In the genomic region with DNA sequence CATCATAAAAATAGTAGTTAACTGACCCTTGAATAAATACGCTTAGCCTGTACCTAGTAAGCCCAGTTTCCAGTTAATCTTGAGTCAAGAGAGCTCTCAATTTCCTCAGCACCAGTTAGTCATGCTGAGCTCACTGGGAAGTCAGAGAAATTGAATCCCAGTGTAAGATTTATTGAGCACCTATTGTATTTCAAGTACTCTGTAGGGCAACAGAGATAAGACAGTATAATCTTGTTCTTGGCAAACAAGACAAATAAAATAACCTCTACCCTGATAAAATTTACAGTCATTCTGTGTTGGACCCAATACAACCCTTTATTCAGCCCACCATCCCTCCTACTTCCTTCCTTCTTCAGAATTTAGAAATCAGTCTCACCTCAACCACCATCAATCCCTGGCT, we compare ENCODE assay signal across 24 cellular contexts.
DNase-seq lines count a peak whose midpoint lies in the region; ATAC-seq, FAIRE-seq and TF ChIP-seq lines count a peak whose summit lies in the region.
"Had no signal": no experiment of that assay in that cellular context is flagged by ENCODE, and none has a peak within 500 bp of the region (broad histone marks: within the 10 kb centered on the region; RNA-seq: fewer than 3 reads in every experiment).

No MANE protein-coding gene starts in this region.

- no peak overlapping the region for H2AFZ ChIP-seq in SK-N-SH (ENCODE audit: low read depth)

- no peaks in the 10 kb centered on the region for H3K27me3 ChIP-seq in SK-N-SH (ENCODE audit: insufficient read depth)
- H3K27me3 ChIP-seq in bronchial epithelial cell (ENCODE audit: control insufficient read depth, insufficient read depth, low read length): peaks cover 4% of the 10 kb centered on the region
- H3K27me3 ChIP-seq: upper lobe of right lung had no signal

- WGBS in SK-N-SH (ENCODE audit: low lambda C conversion rate): 78% methylated on average over 1 of the region's 1 CpG

- H4K20me1 ChIP-seq in SK-N-SH (ENCODE audit: insufficient read depth): no peaks in the 10 kb centered on the region

- H3K79me2 ChIP-seq in SK-N-SH (ENCODE audit: insufficient read depth): no peaks in the 10 kb centered on the region

- no peak overlapping the region for H3K4me3 Mint-ChIP-seq in nephron progenitor cell
- H3K4me3 Mint-ChIP-seq: central memory CD8-positive, alpha-beta T cell; dendritic cell treated with granulocyte-macrophage colony-stimulating factor and Interleukin-4, amounts not matched to agents 40 ng/mL and 50 ng/mL, for 4 days; H9; immature natural killer cell had no signal

- DNase-seq in SK-N-SH (no peak), LHCN-M2 (ENCODE audit: low read depth) (peak; percentile 77), bronchial epithelial cell (ENCODE audit: low read depth) (peak; percentile 68), nephron progenitor cell (no peak), NCI-H69 (lab: John Stamatoyannopoulos, UW) (no peak), GM03348 (ENCODE audit: low spot score) (no peak)
- DNase-seq in stimulated activated CD8-positive, alpha-beta memory T cell treated with anti-CD3 and anti-CD28 coated beads, Interleukin-4, amount 100 ng/mL, for 48 hours: no peak
- DNase-seq: activated CD4-positive, alpha-beta T cell treated with anti-CD3 and anti-CD28 coated beads for 4 hours; activated CD8-positive, alpha-beta memory T cell treated with anti-CD3 and anti-CD28 coated beads for 24 hours; activated gamma-delta T cell treated with Interleukin-2 at 50 U/mL for 16 hours; GDM1; H9; immature natural killer cell; left colon; NCI-H1092; NCI-H2029; NCI-H2227 treated with DMSO at 0.1 percent for 48 hours; Right ventricle myocardium superior; stimulated activated naive CD4-positive, alpha-beta T cell; upper lobe of right lung had no signal

- CTCF ChIA-PET in SK-N-SH (lab: Yijun Ruan, JAX): interaction anchor here (0.7 to 1.4 kb wide), 3 partner anchors 16 to 201 kb away, joined by 3 read pairs; no protein-coding TSS in a partner anchor

- no peak overlapping the region for H3K27ac ChIP-seq in SK-N-SH (ENCODE audit: low read depth in 2 of 2, low read length in 1 of 2)
- H3K27ac ChIP-seq: C4-2B, upper lobe of right lung had no signal

- no peak for FAIRE-seq in bronchial epithelial cell (lab: Jason Lieb, UNC)

- H3K4me1 ChIP-seq in SK-N-SH (ENCODE audit: control insufficient read depth in 1 of 2, insufficient read depth in 2 of 2, low read depth in 1 of 2, low read length in 1 of 2): peaks cover 0 to 16% of the 10 kb centered on the region in 2 experiments; a peak in 2 of 4 replicates
- H3K4me1 ChIP-seq: upper lobe of right lung had no signal

- peaks cover 12% of the 10 kb centered on the region for H3K9me3 Mint-ChIP-seq in nephron progenitor cell
- H3K9me3 Mint-ChIP-seq: central memory CD8-positive, alpha-beta T cell had no signal

- H3K9me2 ChIP-seq in SK-N-SH: no peaks in the 10 kb centered on the region

- peak overlapping the region; percentile 40 for H3K27ac Mint-ChIP-seq in nephron progenitor cell
- H3K27ac Mint-ChIP-seq: dendritic cell treated with granulocyte-macrophage colony-stimulating factor and Interleukin-4, amounts not matched to agents 40 ng/mL and 50 ng/mL, for 4 days; H9; immature natural killer cell had no signal

- H3K4me3 ChIP-seq in SK-N-SH (ENCODE audit: low read depth in 2 of 2, low read length in 1 of 2): no peak overlapping the region
- H3K4me3 ChIP-seq in bronchial epithelial cell (ENCODE audit: low read depth, low read length): no peak overlapping the region
- H3K4me3 ChIP-seq: upper lobe of right lung had no signal

- no peak for TF ChIP-seq RAD21 in SK-N-SH (IDR thresholded peaks at IDR 0.05; ENCODE audit: low read length)

- H3F3A ChIP-seq in SK-N-SH (replicated peaks; ENCODE audit: insufficient read depth): no peaks in the 10 kb centered on the region

- no peaks in the 10 kb centered on the region for H3K9me3 ChIP-seq in SK-N-SH
- H3K9me3 ChIP-seq: upper lobe of right lung had no signal

- no peak overlapping the region for H3K4me2 ChIP-seq in SK-N-SH

- TF ChIP-seq CTCF in SK-N-SH (IDR thresholded peaks at IDR 0.05) (no peak), bronchial epithelial cell (IDR thresholded peaks at IDR 0.05; ENCODE audit: insufficient read depth, low read length, severe bottlenecking) (no peak), nephron progenitor cell (IDR thresholded peaks at IDR 0.05) (no peak)

- ATAC-seq in SK-N-SH treated with all-trans-retinoic acid at 6 μM for 48 hours: no peak
- ATAC-seq: left colon, upper lobe of right lung had no signal

- no peak overlapping the region for H3K9ac ChIP-seq in SK-N-SH

- POLR2A ChIA-PET in SK-N-SH (lab: Yijun Ruan, JAX): no interaction called here

- H3K36me3 Mint-ChIP-seq in nephron progenitor cell (ENCODE audit: low read depth): peaks cover 5% of the 10 kb centered on the region
- H3K36me3 Mint-ChIP-seq: immature natural killer cell had no signal

- no peak for TF ChIP-seq EP300 in SK-N-SH (IDR thresholded peaks at IDR 0.05; ENCODE audit: borderline replicate concordance in 1 of 2, low read depth in 1 of 2, low read length in 1 of 2)

- no peaks in the 10 kb centered on the region for H3K27me3 Mint-ChIP-seq in nephron progenitor cell (ENCODE audit: low read depth, poor library complexity)

- H3K36me3 ChIP-seq in SK-N-SH (replicated peaks in 1 of 2; ENCODE audit: control insufficient read depth in 1 of 2, insufficient read depth in 2 of 2, low read length in 1 of 2) (no peaks in the 10 kb centered on the region), bronchial epithelial cell (ENCODE audit: control insufficient read depth, insufficient read depth, low read length) (no peaks in the 10 kb centered on the region)
- H3K36me3 ChIP-seq: upper lobe of right lung had no signal

- peaks cover 63% of the 10 kb centered on the region for H3K4me1 Mint-ChIP-seq in nephron progenitor cell
- H3K4me1 Mint-ChIP-seq: central memory CD8-positive, alpha-beta T cell; immature natural killer cell had no signal

TF ChIP-seq in SK-N-SH, 30 proteins besides CTCF, POLR2A, EP300 and RAD21:
- TF ChIP-seq, protein P1, sequence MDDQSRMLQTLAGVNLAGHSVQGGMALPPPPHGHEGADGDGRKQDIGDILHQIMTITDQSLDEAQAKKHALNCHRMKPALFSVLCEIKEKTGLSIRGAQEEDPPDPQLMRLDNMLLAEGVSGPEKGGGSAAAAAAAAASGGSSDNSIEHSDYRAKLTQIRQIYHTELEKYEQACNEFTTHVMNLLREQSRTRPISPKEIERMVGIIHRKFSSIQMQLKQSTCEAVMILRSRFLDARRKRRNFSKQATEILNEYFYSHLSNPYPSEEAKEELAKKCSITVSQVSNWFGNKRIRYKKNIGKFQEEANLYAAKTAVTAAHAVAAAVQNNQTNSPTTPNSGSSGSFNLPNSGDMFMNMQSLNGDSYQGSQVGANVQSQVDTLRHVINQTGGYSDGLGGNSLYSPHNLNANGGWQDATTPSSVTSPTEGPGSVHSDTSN (IDR thresholded peaks at IDR 0.05): peak; percentile 23; the same call in 1 of the 2 replicates
- no peak for TF ChIP-seq CHD2 (IDR thresholded peaks at IDR 0.05; ENCODE audit: low read length, partially characterized antibody)

TF ChIP-seq in SK-N-SH treated with all-trans-retinoic acid at 6 μM for 48 hours, 23 proteins besides CTCF, POLR2A, EP300 and RAD21 (continues in another document):
- no peak for TF ChIP-seq ZFP30 (CRISPR knock-in tag; IDR thresholded peaks at IDR 0.05)
- TF ChIP-seq, protein P2, sequence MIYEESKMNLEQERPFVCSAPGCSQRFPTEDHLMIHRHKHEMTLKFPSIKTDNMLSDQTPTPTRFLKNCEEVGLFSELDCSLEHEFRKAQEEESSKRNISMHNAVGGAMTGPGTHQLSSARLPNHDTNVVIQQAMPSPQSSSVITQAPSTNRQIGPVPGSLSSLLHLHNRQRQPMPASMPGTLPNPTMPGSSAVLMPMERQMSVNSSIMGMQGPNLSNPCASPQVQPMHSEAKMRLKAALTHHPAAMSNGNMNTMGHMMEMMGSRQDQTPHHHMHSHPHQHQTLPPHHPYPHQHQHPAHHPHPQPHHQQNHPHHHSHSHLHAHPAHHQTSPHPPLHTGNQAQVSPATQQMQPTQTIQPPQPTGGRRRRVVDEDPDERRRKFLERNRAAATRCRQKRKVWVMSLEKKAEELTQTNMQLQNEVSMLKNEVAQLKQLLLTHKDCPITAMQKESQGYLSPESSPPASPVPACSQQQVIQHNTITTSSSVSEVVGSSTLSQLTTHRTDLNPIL (CRISPR knock-in tag; IDR thresholded peaks at IDR 0.05; ENCODE audit: low read depth): no peak
- TF ChIP-seq RARB (CRISPR knock-in tag; IDR thresholded peaks at IDR 0.05): no peak
- no peak for TF ChIP-seq BACH2 (CRISPR knock-in tag; IDR thresholded peaks at IDR 0.05; ENCODE audit: borderline replicate concordance)
- TF ChIP-seq OSR1 (CRISPR knock-in tag; IDR thresholded peaks at IDR 0.05): no peak
- TF ChIP-seq SNAI2 (CRISPR knock-in tag; IDR thresholded peaks at IDR 0.05): no peak
- TF ChIP-seq ZNF565 (CRISPR knock-in tag; conservative IDR thresholded peaks at IDR 0.05; ENCODE audit: low read depth): no peak
- TF ChIP-seq, protein P3, sequence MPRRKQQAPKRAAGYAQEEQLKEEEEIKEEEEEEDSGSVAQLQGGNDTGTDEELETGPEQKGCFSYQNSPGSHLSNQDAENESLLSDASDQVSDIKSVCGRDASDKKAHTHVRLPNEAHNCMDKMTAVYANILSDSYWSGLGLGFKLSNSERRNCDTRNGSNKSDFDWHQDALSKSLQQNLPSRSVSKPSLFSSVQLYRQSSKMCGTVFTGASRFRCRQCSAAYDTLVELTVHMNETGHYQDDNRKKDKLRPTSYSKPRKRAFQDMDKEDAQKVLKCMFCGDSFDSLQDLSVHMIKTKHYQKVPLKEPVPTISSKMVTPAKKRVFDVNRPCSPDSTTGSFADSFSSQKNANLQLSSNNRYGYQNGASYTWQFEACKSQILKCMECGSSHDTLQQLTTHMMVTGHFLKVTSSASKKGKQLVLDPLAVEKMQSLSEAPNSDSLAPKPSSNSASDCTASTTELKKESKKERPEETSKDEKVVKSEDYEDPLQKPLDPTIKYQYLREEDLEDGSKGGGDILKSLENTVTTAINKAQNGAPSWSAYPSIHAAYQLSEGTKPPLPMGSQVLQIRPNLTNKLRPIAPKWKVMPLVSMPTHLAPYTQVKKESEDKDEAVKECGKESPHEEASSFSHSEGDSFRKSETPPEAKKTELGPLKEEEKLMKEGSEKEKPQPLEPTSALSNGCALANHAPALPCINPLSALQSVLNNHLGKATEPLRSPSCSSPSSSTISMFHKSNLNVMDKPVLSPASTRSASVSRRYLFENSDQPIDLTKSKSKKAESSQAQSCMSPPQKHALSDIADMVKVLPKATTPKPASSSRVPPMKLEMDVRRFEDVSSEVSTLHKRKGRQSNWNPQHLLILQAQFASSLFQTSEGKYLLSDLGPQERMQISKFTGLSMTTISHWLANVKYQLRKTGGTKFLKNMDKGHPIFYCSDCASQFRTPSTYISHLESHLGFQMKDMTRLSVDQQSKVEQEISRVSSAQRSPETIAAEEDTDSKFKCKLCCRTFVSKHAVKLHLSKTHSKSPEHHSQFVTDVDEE (CRISPR knock-in tag; IDR thresholded peaks at IDR 0.05): no peak
- no peak for TF ChIP-seq GLIS3 (CRISPR knock-in tag; IDR thresholded peaks at IDR 0.05)
- no peak for TF ChIP-seq ESRRG (CRISPR knock-in tag; IDR thresholded peaks at IDR 0.05)
- no peak for TF ChIP-seq TOX (CRISPR knock-in tag; IDR thresholded peaks at IDR 0.05; ENCODE audit: borderline replicate concordance)

Comparison
In these comparisons a context has a peak if more than half of its experiments do, and no peak if none do; other contexts are left out.
1. DNase-seq: peak in LHCN-M2 (single experiment) and bronchial epithelial cell (single experiment); none in SK-N-SH (single experiment), nephron progenitor cell (single experiment), NCI-H69 (single experiment), stimulated activated CD8-positive, alpha-beta memory T cell treated with anti-CD3 and anti-CD28 coated beads, Interleukin-4, amount 100 ng/mL, for 48 hours (single experiment) and GM03348 (single experiment).